ENCODE assay signal across 8 cellular contexts in the genomic region with DNA sequence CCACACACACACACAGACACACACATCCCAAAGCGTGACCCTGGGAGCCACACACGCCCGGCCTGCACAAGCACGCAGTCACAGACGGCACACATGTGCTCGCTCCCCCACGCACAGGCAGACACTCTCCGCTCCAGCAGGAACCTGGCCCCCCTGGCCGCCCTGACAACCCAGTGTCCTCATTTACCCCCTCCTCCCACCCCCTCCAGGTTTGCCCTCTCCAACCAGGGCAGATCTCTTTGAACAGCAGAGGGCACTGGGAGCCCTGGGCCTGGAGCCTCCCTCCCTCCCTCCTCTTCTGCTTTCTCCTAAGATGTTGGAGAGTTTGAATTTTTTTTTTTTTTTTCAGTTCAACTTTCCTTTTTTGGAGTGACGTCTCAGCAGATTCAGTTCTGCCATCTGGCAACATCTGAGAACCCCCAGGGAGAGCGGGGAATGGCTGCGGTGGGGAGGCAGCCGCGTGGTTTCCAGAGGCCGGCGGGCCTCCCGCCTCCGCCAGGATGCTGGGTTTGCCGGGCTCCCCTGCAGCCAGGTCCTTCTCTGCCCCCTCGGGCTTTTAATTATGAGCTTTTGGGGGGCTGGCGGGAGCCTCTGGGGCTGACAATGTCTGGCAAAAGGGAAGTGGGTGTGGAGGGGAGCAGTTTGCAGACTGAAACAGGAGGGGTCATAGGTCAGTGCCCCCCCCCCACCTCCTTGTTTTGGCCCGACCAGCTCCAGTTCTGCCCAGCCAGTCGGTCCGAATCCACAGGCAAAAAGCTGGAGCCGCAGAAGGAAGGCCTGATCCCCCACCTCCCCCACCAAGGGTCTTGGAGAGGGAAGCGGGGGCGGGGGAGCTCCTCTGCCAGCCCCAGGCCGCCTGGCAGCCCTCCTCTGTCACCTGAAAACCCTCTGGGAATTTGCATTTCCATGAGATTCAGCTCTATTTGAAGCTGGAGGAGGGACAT. TPM values are rescaled to one million over a fixed set of nuclear protein-coding genes. Genes with fewer than 3 reads are reported as not detected.
DNase-seq lines count a peak whose midpoint lies in the region; ATAC-seq and TF ChIP-seq lines count a peak whose summit lies in the region.

No MANE protein-coding gene starts in this region.

- no CpG with 5 or more reads among the region's 28 CpGs for WGBS in mesendoderm (ENCODE audit: extremely low coverage, insufficient coverage, low lambda C conversion rate)

- in situ Hi-C loops in KBM-7 (cut with MboI; ENCODE audit: low pct_unique_long_range_greater_than_20kb, low sequenced_read_pairs) = no loop called here

- H3K18ac ChIP-seq in mesendoderm (ENCODE audit: low read length) = peak overlapping the region; percentile 91

- H3K4ac ChIP-seq in mesendoderm (ENCODE audit: low read depth, low read length) = peak overlapping the region; percentile 76

- no peak overlapping the region for H4K5ac ChIP-seq in mesendoderm (ENCODE audit: low read length)

- TF ChIP-seq CTCF in epithelial cell of esophagus (IDR thresholded peaks at IDR 0.05; ENCODE audit: insufficient read depth, low read depth, low read length, missing control alignments) = peak; percentile 48
- peak; percentile 34 for TF ChIP-seq CTCF in thoracic aorta (IDR thresholded peaks at IDR 0.05)

- H4K8ac ChIP-seq in mesendoderm (ENCODE audit: low read depth, low read length) = peak overlapping the region; percentile 31

- H2BK5ac ChIP-seq in mesendoderm (ENCODE audit: low read length) = no peak overlapping the region

- H3K27me3 ChIP-seq in mesendoderm (ENCODE audit: insufficient read depth, low read length, poor library complexity) (no peaks in the 10 kb centered on the region), thoracic aorta (replicated peaks; ENCODE audit: insufficient read depth) (no peaks in the 10 kb centered on the region)

- H3K56ac ChIP-seq in mesendoderm (ENCODE audit: low read length) = peak overlapping the region; percentile 76

- H3K4me2 ChIP-seq in mesendoderm (ENCODE audit: low read length) = peak overlapping the region; percentile 29

- H2AK5ac ChIP-seq in mesendoderm (ENCODE audit: low read length) = no peak overlapping the region

- H3K27ac ChIP-seq in mesendoderm (ENCODE audit: low read depth, low read length) = peak overlapping the region; percentile 59
- H3K27ac ChIP-seq in thoracic aorta = peak overlapping the region; percentile 47 to 97

- H3K79me2 ChIP-seq in mesendoderm (ENCODE audit: control insufficient read depth, insufficient read depth, low read length) = peaks cover 27% of the 10 kb centered on the region

- DNase-seq in stimulated activated CD4-positive, alpha-beta T cell treated with anti-CD3 and anti-CD28 coated beads, Interleukin-4, amount 100 ng/mL, for 1 hour = peak; percentile 28
- no peak for DNase-seq in stimulated activated CD4-positive, alpha-beta T cell treated with anti-CD3 and anti-CD28 coated beads, Interleukin-1b, Interleukin-23, amount 100 ng/mL, for 48 hours
- DNase-seq in KBM-7 = peak; percentile 97
- peak; percentile 26 for DNase-seq in SKM-1 treated with dmso at 0.1 percent for 144 hours (lab: John Stamatoyannopoulos, UW; ENCODE audit: unreplicated experiment)
- DNase-seq in epithelial cell of esophagus (ENCODE audit: low read depth) = peak; percentile 58
- DNase-seq in mesendoderm = peak; percentile 95
- no peak for DNase-seq in thoracic aorta (ENCODE audit: low spot score)

- ATAC-seq in thoracic aorta (ENCODE audit: insufficient number of reproducible peaks, low FRiP score, low read depth) (peak; percentile 67), HG02798 (IDR thresholded peaks at IDR 0.05; ENCODE audit: poor library complexity, unreplicated experiment) (no peak)

- peak overlapping the region; percentile 61 for H2BK15ac ChIP-seq in mesendoderm (replicated peaks; ENCODE audit: low read depth)

- H3K36me3 ChIP-seq in mesendoderm (ENCODE audit: control insufficient read depth, insufficient read depth, low read length) (no peaks in the 10 kb centered on the region), thoracic aorta (no peaks in the 10 kb centered on the region)

- H2BK120ac ChIP-seq in mesendoderm (ENCODE audit: low read depth, low read length) = peak overlapping the region; percentile 90

- no peaks in the 10 kb centered on the region for H3K9me3 ChIP-seq in thoracic aorta

- H3K4me1 ChIP-seq in mesendoderm (ENCODE audit: control insufficient read depth, low read depth, low read length) = peaks cover 5% of the 10 kb centered on the region
- H3K4me1 ChIP-seq in thoracic aorta (ENCODE audit: control insufficient read depth in 1 of 2, low read depth in 2 of 2) = peaks cover 34 to 43% of the 10 kb centered on the region in 2 donors

- peak overlapping the region; percentile 40 for H3K9ac ChIP-seq in mesendoderm (ENCODE audit: low read length)

- no peak overlapping the region for H3K4me3 ChIP-seq in epithelial cell of esophagus (ENCODE audit: low read length)
- H3K4me3 ChIP-seq in mesendoderm (ENCODE audit: low read length) = no peak overlapping the region
- peak overlapping the region; percentile 70 for H3K4me3 ChIP-seq in thoracic aorta

- H3K23ac ChIP-seq in mesendoderm (ENCODE audit: low read length) = no peak overlapping the region

- H3K79me1 ChIP-seq in mesendoderm (ENCODE audit: low read length) = peaks cover 1% of the 10 kb centered on the region

RNA-seq across cellular contexts. Expression of a gene that starts 1.3 kb away (rescaled TPM):
- 129 TPM for polyA plus RNA-seq in mesendoderm (2013, experiment 1 of 2)
- polyA plus RNA-seq in mesendoderm (2013, experiment 2 of 2) = 129 TPM
- total RNA-seq in thoracic aorta = 100 to 1,000 TPM; 228 to 229 TPM

Comparison
In these comparisons a context has a peak if more than half of its experiments do, and no peak if none do; other contexts are left out.
1. DNase-seq: peak in stimulated activated CD4-positive, alpha-beta T cell treated with anti-CD3 and anti-CD28 coated beads, Interleukin-4, amount 100 ng/mL, for 1 hour (single experiment), KBM-7 (single experiment), SKM-1 treated with dmso at 0.1 percent for 144 hours (single experiment), epithelial cell of esophagus (single experiment) and mesendoderm (single experiment); none in stimulated activated CD4-positive, alpha-beta T cell treated with anti-CD3 and anti-CD28 coated beads, Interleukin-1b, Interleukin-23, amount 100 ng/mL, for 48 hours (single experiment) and thoracic aorta (single experiment).